In the genomic region with DNA sequence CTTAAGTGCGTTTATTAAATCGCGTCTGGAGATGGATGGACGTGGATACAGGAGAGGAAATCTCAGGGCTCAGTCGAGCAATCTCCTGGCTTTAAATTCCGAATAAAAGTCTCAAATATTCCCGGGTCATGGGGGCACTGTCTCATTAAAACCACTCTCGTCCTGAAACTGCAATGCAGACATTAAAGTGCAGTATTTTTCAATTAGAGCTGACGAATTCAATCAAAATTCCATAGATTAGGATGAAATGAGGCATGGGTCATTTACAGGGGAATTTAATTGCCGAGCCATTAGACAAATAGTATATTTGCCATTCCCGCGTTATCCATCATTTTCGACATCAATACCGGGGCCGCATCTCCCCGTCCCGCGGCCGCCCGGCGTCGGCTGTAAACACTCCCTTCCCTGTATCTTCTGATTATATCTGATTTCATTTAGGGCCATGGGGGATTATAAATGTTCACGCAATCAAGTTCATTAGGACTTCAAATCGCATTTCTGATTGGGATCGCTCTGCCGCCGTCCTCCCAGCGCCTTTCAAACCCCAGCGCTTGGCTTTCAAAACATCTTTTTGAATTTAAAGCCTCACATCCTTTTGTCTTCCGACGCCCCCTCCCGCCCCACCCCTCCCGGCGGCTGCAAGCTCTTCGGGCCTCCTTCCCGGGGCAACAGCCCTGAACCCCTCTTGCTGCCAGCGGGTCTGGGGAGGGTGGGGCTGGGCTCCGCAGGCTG, we compare ENCODE assay signal across 13 cellular contexts. TPM values are rescaled to one million over a fixed set of nuclear protein-coding genes. Genes with fewer than 3 reads are reported as not detected.
DNase-seq lines count a peak whose midpoint lies in the region; ATAC-seq and TF ChIP-seq lines count a peak whose summit lies in the region.
"Had no signal": no experiment of that assay in that cellular context is flagged by ENCODE, and none has a peak within 500 bp of the region (broad histone marks: within the 10 kb centered on the region; RNA-seq: fewer than 3 reads in every experiment).

No MANE protein-coding gene starts in this region.

- H3K27me3 ChIP-seq in breast epithelium (peaks cover 4 to 64% of the 10 kb centered on the region in 2 donors), SJSA1 (replicated peaks) (no peaks in the 10 kb centered on the region)

- intact Hi-C loops in breast epithelium (cut with DNase I; ENCODE audit: low total_unique reads) (loop anchor here (10.0 kb wide), 1 partner anchor 414 kb away; no protein-coding TSS in a partner anchor), MCF 10A (cut with micrococcal nuclease) (no loop called here)

- BruUV-seq in MCF 10A (replicated peaks; lab: Mats Ljungman, UMichigan): no TSS peak

- DNase-seq in breast epithelium (ENCODE audit: low spot score in 2 of 2): no peak
- DNase-seq in MCF 10A (ENCODE audit: unreplicated experiment): no peak
- peak; percentile 43 to 51 for DNase-seq in SJSA1 (ENCODE audit: low read depth in 1 of 2, low spot score in 2 of 2)
- DNase-seq in glomerular visceral epithelial cell (ENCODE audit: extremely low spot score): peak; percentile 60
- no peak for DNase-seq in stimulated activated effector memory CD8-positive, alpha-beta T cell treated with anti-CD3 and anti-CD28 coated beads, Interleukin-12 subunit alpha, Interleukin-12 subunit beta, amount 100 ng/mL, for 72 hours (ENCODE audit: low spot score in 2 of 2)
- DNase-seq in HUDEP-2 (lab: John Stamatoyannopoulos, UW; ENCODE audit: unreplicated experiment in 76 of 76): no peak
- no peak for DNase-seq in iPS-NIHi11 (ENCODE audit: low spot score)
- no peak for DNase-seq in T-helper 9 cell
- DNase-seq: activated CD4-positive, alpha-beta T cell treated with anti-CD3 and anti-CD28 coated beads for 4 hours; CD8-positive, alpha-beta memory T cell; midbrain; NCI-H510A treated with DMSO at 0.1 percent for 48 hours had no signal

- ATAC-seq in stimulated activated effector memory CD8-positive, alpha-beta T cell treated with anti-CD3 and anti-CD28 coated beads, Interleukin-12 subunit alpha, Interleukin-12 subunit beta, amount 100 ng/mL, for 72 hours: no peak

- H3K9me3 ChIP-seq in breast epithelium: no peaks in the 10 kb centered on the region
- no peaks in the 10 kb centered on the region for H3K9me3 ChIP-seq in SJSA1 (replicated peaks)

- H3K36me3 Mint-ChIP-seq in MCF 10A (ENCODE audit: insufficient read depth, unreplicated experiment): no peaks in the 10 kb centered on the region
- no peaks in the 10 kb centered on the region for H3K36me3 Mint-ChIP-seq in stimulated activated effector memory CD8-positive, alpha-beta T cell treated with anti-CD3 and anti-CD28 coated beads, Interleukin-12 subunit alpha, Interleukin-12 subunit beta, amount 100 ng/mL, for 72 hours
- H3K36me3 Mint-ChIP-seq: CD8-positive, alpha-beta memory T cell had no signal

- H3K4me1 Mint-ChIP-seq in MCF 10A (ENCODE audit: insufficient read depth, unreplicated experiment): peaks cover 13% of the 10 kb centered on the region
- peaks cover 6% of the 10 kb centered on the region for H3K4me1 Mint-ChIP-seq in stimulated activated effector memory CD8-positive, alpha-beta T cell treated with anti-CD3 and anti-CD28 coated beads, Interleukin-12 subunit alpha, Interleukin-12 subunit beta, amount 100 ng/mL, for 72 hours

- CTCF ChIA-PET in MCF 10A (lab: Yijun Ruan, JAX): interaction anchor here (0.6 to 5.3 kb wide), 7 partner anchors 16 to 419 kb away, joined by 3 to 52 read pairs (median 5); no protein-coding TSS in a partner anchor

- TF ChIP-seq CTCF in breast epithelium (IDR thresholded peaks at IDR 0.05): no peak
- TF ChIP-seq CTCF in MCF 10A (IDR thresholded peaks at IDR 0.05; ENCODE audit: unreplicated experiment): no peak

- H3K27me3 Mint-ChIP-seq in MCF 10A (ENCODE audit: insufficient read depth, unreplicated experiment): peaks cover 8% of the 10 kb centered on the region

- H3K4me3 ChIP-seq in breast epithelium (peak overlapping the region in 2 of 3 donors; percentile 28 to 51), SJSA1 (peak overlapping the region; percentile 29)

- H3K27ac ChIP-seq in breast epithelium (no peak overlapping the region), SJSA1 (peak overlapping the region; percentile 97)

- no peaks in the 10 kb centered on the region for H3K9me3 Mint-ChIP-seq in MCF 10A (ENCODE audit: unreplicated experiment)
- no peaks in the 10 kb centered on the region for H3K9me3 Mint-ChIP-seq in stimulated activated effector memory CD8-positive, alpha-beta T cell treated with anti-CD3 and anti-CD28 coated beads, Interleukin-12 subunit alpha, Interleukin-12 subunit beta, amount 100 ng/mL, for 72 hours
- H3K9me3 Mint-ChIP-seq: dendritic cell treated with granulocyte-macrophage colony-stimulating factor and Interleukin-4, amounts not matched to agents 40 ng/mL and 50 ng/mL, for 4 days had no signal

- no peak for TF ChIP-seq POLR2A in breast epithelium (IDR thresholded peaks at IDR 0.05)

- H3K4me1 ChIP-seq in breast epithelium: peaks cover 0 to 8% of the 10 kb centered on the region in 2 donors
- peaks cover 59% of the 10 kb centered on the region for H3K4me1 ChIP-seq in SJSA1 (replicated peaks)

- no peaks in the 10 kb centered on the region for H3K36me3 ChIP-seq in breast epithelium
- H3K36me3 ChIP-seq in SJSA1: no peaks in the 10 kb centered on the region

- POLR2A ChIA-PET in MCF 10A (lab: Yijun Ruan, JAX): no interaction called here

- no peak overlapping the region for H3K4me3 Mint-ChIP-seq in MCF 10A (ENCODE audit: unreplicated experiment)
- peak overlapping the region; percentile 68 for H3K4me3 Mint-ChIP-seq in stimulated activated effector memory CD8-positive, alpha-beta T cell treated with anti-CD3 and anti-CD28 coated beads, Interleukin-12 subunit alpha, Interleukin-12 subunit beta, amount 100 ng/mL, for 72 hours

- H3K27ac Mint-ChIP-seq in MCF 10A (ENCODE audit: low read depth, unreplicated experiment): no peak overlapping the region
- no peak overlapping the region for H3K27ac Mint-ChIP-seq in stimulated activated effector memory CD8-positive, alpha-beta T cell treated with anti-CD3 and anti-CD28 coated beads, Interleukin-12 subunit alpha, Interleukin-12 subunit beta, amount 100 ng/mL, for 72 hours
- H3K27ac Mint-ChIP-seq: CD8-positive, alpha-beta memory T cell; dendritic cell treated with granulocyte-macrophage colony-stimulating factor and Interleukin-4, amounts not matched to agents 40 ng/mL and 50 ng/mL, for 4 days had no signal

RNA-seq across cellular contexts. Expression of a gene that starts 10.9 kb away (rescaled TPM):
- total RNA-seq in breast epithelium (not detected), MCF 10A (2022) (not detected in 2 replicates)
- 13.0 and 18.0 TPM in 2 replicates for total RNA-seq in SJSA1 (2014; rRNA removed; shearing (Covaris generic))
- total RNA-seq: CD8-positive, alpha-beta memory T cell had no signal

Comparison
In these comparisons a context has a peak if more than half of its experiments do, and no peak if none do; other contexts are left out.
1. DNase-seq: peak in SJSA1 (2 of 2) and glomerular visceral epithelial cell (single experiment); none in breast epithelium (0 of 2), MCF 10A (single experiment), stimulated activated effector memory CD8-positive, alpha-beta T cell treated with anti-CD3 and anti-CD28 coated beads, Interleukin-12 subunit alpha, Interleukin-12 subunit beta, amount 100 ng/mL, for 72 hours (0 of 2), HUDEP-2 (0 of 76), iPS-NIHi11 (single experiment) and T-helper 9 cell (single experiment).
2. RNA of a gene that starts 10.9 kb away (total RNA-seq): 13.0 to 18.0 TPM in SJSA1; not detected in breast epithelium and not detected in MCF 10A; every median in the first group is over 10 times any median in the second.